In the genomic region with DNA sequence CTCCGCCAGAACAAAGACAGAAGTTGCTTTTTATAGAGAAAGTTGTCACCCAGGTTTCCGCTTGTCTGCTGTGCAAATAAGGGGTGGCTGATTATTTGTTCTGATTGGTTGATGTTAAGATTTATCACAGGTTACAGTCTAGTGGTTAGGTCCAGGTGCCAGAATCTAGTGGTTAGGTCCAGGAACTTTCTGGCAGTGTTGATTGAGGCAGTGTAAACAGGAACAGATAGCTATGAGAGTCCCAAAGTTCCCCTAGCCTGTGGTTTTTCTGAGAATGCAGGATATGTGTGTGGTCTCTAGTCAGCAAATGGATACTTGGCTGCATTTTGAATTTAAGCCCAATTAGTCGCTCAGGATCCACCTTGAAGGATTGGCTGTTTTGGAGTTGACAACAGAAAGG, we compare ENCODE assay signal across 1 cellular context.
TF ChIP-seq lines count a peak whose summit lies in the region.

No MANE protein-coding gene starts in this region.

TF ChIP-seq in GM12878, 131 proteins besides CTCF, POLR2A, EP300 and RAD21 (continued from another document):
- TF ChIP-seq, protein P1, sequence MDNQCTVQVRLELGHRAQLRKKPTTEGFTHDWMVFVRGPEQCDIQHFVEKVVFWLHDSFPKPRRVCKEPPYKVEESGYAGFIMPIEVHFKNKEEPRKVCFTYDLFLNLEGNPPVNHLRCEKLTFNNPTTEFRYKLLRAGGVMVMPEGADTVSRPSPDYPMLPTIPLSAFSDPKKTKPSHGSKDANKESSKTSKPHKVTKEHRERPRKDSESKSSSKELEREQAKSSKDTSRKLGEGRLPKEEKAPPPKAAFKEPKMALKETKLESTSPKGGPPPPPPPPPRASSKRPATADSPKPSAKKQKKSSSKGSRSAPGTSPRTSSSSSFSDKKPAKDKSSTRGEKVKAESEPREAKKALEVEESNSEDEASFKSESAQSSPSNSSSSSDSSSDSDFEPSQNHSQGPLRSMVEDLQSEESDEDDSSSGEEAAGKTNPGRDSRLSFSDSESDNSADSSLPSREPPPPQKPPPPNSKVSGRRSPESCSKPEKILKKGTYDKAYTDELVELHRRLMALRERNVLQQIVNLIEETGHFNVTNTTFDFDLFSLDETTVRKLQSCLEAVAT (IDR thresholded peaks at IDR 0.05) = peak; percentile 96
